ENCODE assay signal across 1 cellular context in the genomic region with DNA sequence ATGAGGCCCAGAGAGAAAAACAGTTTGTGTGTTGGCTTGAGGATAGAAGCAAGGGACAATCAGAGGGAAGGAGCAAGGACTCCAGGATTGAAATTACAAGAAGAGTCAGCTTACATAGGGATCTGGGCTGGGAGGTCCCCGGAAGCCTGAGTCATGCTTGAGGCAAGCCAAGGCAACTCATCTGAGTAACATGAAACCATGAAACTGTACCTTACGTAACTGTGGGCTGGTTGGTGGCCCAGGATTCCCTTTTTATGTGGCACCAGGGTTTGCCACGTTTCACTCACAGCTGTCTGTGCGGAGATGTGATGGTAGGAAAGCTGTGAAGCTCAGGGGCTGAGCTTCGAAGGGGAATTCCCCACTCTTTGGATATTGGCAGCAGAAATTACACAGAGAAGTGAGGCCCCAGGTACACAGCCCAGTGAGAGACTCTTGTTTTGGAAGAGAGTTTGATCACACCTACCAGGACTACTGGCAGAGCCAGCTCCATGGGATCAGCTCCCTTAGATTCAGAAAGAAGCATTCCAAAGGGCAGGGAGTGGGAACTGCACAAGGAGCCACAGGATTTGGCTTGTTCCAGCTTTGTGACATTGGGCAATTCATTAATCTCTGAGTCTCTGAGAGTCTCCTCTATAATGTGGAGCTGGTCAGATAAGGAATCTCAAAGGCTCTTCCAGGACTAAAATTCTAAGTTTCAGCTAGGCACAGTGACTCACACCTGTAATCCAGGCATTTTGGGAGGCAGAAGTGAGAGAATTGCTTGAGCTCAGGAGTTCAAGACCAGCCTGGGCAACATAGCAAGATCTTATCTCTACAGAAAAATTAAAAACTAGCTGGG.
A peak's percentile ranks its signal among the peaks of the same experiment; 100 is the strongest.
TF ChIP-seq lines count a peak whose summit lies in the region.

No MANE protein-coding gene starts in this region.

TF ChIP-seq in HEK293, 187 proteins besides CTCF, POLR2A, EP300 and RAD21 (continued from another document):
- 0 out of 2 replicates have a peak, but pooled peaks have one; percentile 23 for TF ChIP-seq BCL6B (tag by site-specific recombination; IDR thresholded peaks at IDR 0.05)
- TF ChIP-seq ZNF140 (tag by site-specific recombination; IDR thresholded peaks at IDR 0.05): no peak
- TF ChIP-seq GLIS2 (tag by site-specific recombination; IDR thresholded peaks at IDR 0.05): peak; percentile 53; the same call in 1 of the 2 replicates
- no peak for TF ChIP-seq ZNF529 (tag by site-specific recombination; IDR thresholded peaks at IDR 0.05; ENCODE audit: insufficient replicate concordance)
- 0 out of 2 replicates have a peak, but pooled peaks have one; percentile 14 for TF ChIP-seq KLF16 (tag by site-specific recombination; IDR thresholded peaks at IDR 0.05)
- TF ChIP-seq ZNF366 (tag by site-specific recombination; conservative IDR thresholded peaks at IDR 0.05): peak; percentile 59
- TF ChIP-seq ZNF24 (tag by site-specific recombination; IDR thresholded peaks at IDR 0.05): peak; percentile 70; the same call in 1 of the 2 replicates
- TF ChIP-seq ZBTB7A (tag by site-specific recombination; IDR thresholded peaks at IDR 0.05; ENCODE audit: low read depth): no peak
- TF ChIP-seq RBAK (tag by site-specific recombination; IDR thresholded peaks at IDR 0.05): no peak
- no peak for TF ChIP-seq ZNF654 (tag by site-specific recombination; IDR thresholded peaks at IDR 0.05; ENCODE audit: low read depth)
- no peak for TF ChIP-seq ZSCAN30 (tag by site-specific recombination; IDR thresholded peaks at IDR 0.05)
- TF ChIP-seq SCRT2 (tag by site-specific recombination; IDR thresholded peaks at IDR 0.05): no peak
- TF ChIP-seq ZNF211 (tag by site-specific recombination; IDR thresholded peaks at IDR 0.05; ENCODE audit: low read depth): no peak
- peak; percentile 74 for TF ChIP-seq PRDM1 (tag by site-specific recombination; IDR thresholded peaks at IDR 0.05)
- TF ChIP-seq MZF1 (tag by site-specific recombination; IDR thresholded peaks at IDR 0.05; ENCODE audit: borderline replicate concordance): peak; percentile 91
- no peak for TF ChIP-seq ZNF530 (tag by site-specific recombination; IDR thresholded peaks at IDR 0.05; ENCODE audit: low read depth)
- no peak for TF ChIP-seq MEIS1 (CRISPR knock-in tag; IDR thresholded peaks at IDR 0.05; ENCODE audit: borderline replicate concordance)
- TF ChIP-seq ZNF501 (tag by site-specific recombination; IDR thresholded peaks at IDR 0.05): no peak
